Comparison of ENCODE assay signal across 9 cellular contexts in the genomic region with DNA sequence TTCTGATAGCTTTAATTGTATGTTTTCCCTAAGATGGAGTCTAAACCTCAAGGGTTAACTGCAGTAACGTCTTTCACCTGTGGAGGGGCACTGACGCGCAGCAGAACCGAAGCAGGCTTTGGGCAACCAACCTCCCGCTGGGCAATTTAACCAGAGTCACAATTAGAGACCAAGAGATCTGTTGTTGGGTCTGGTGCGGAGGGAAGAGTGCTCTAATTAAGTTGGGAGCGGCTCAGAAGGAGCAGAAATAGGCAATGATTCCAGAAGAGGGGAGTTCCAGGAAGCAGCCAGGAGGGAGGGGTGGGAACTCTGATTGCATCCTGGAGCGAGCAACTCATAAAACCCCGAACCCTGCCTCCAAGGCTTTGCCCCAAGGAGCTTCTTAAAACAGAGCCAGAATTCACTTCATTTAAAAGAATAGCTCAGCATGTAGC.
A peak's percentile ranks its signal among the peaks of the same experiment; 100 is the strongest.
DNase-seq lines count a peak whose midpoint lies in the region; ATAC-seq and TF ChIP-seq lines count a peak whose summit lies in the region.
"Had no signal": no experiment of that assay in that cellular context is flagged by ENCODE, and none has a peak within 500 bp of the region (broad histone marks: within the 10 kb centered on the region; RNA-seq: fewer than 3 reads in every experiment).

No MANE protein-coding gene starts in this region.

- no peaks in the 10 kb centered on the region for H3K9me3 Mint-ChIP-seq in nephron progenitor cell
- H3K9me3 Mint-ChIP-seq in activated T-cell treated with anti-CD3 and anti-CD28 coated beads, Interleukin-2, amount 50 U/mL, for 24 hours: no peaks in the 10 kb centered on the region

- no peaks in the 10 kb centered on the region for H3K36me3 Mint-ChIP-seq in nephron progenitor cell (ENCODE audit: low read depth)
- no peaks in the 10 kb centered on the region for H3K36me3 Mint-ChIP-seq in activated T-cell treated with anti-CD3 and anti-CD28 coated beads, Interleukin-2, amount 50 U/mL, for 24 hours (ENCODE audit: low read depth)

- no peak overlapping the region for H3K27ac Mint-ChIP-seq in nephron progenitor cell
- H3K27ac Mint-ChIP-seq in activated T-cell treated with anti-CD3 and anti-CD28 coated beads, Interleukin-2, amount 50 U/mL, for 24 hours: no peak overlapping the region

- H3K4me1 Mint-ChIP-seq in nephron progenitor cell: peaks cover 23% of the 10 kb centered on the region
- no peaks in the 10 kb centered on the region for H3K4me1 Mint-ChIP-seq in activated T-cell treated with anti-CD3 and anti-CD28 coated beads, Interleukin-2, amount 50 U/mL, for 24 hours (ENCODE audit: low read depth)

- DNase-seq in NCI-H1092 treated with DMSO at 0.1 percent for 48 hours (lab: John Stamatoyannopoulos, UW) (peak; percentile 6), NCI-H1092 (lab: John Stamatoyannopoulos, UW) (no peak), RPMI8226 (peak; percentile 8), nephron progenitor cell (peak; percentile 28), SHP77 (lab: John Stamatoyannopoulos, UW) (no peak)
- DNase-seq in activated T-cell treated with anti-CD3 and anti-CD28 coated beads, Interleukin-2, amount 50 U/mL, for 24 hours: no peak
- DNase-seq: dorsolateral prefrontal cortex had no signal

- ATAC-seq in HG02885 (IDR thresholded peaks at IDR 0.05; ENCODE audit: poor library complexity, unreplicated experiment) (peak; percentile 58), HG03039 (IDR thresholded peaks at IDR 0.05; ENCODE audit: unreplicated experiment) (no peak)

- peaks cover 13% of the 10 kb centered on the region for H3K27me3 Mint-ChIP-seq in nephron progenitor cell (ENCODE audit: low read depth, poor library complexity)
- peaks cover 53% of the 10 kb centered on the region for H3K27me3 Mint-ChIP-seq in activated T-cell treated with anti-CD3 and anti-CD28 coated beads, Interleukin-2, amount 50 U/mL, for 24 hours

- TF ChIP-seq CTCF in nephron progenitor cell (IDR thresholded peaks at IDR 0.05): peak; percentile 40

- H3K4me3 Mint-ChIP-seq in nephron progenitor cell: peak overlapping the region; percentile 71
- no peak overlapping the region for H3K4me3 Mint-ChIP-seq in activated T-cell treated with anti-CD3 and anti-CD28 coated beads, Interleukin-2, amount 50 U/mL, for 24 hours

Comparison
In these comparisons a context has a peak if more than half of its experiments do, and no peak if none do; other contexts are left out.
1. DNase-seq: peak in NCI-H1092 treated with DMSO at 0.1 percent for 48 hours (single experiment), RPMI8226 (single experiment) and nephron progenitor cell (single experiment); none in NCI-H1092 (single experiment), activated T-cell treated with anti-CD3 and anti-CD28 coated beads, Interleukin-2, amount 50 U/mL, for 24 hours (single experiment) and SHP77 (0 of 2).